In the genomic region with DNA sequence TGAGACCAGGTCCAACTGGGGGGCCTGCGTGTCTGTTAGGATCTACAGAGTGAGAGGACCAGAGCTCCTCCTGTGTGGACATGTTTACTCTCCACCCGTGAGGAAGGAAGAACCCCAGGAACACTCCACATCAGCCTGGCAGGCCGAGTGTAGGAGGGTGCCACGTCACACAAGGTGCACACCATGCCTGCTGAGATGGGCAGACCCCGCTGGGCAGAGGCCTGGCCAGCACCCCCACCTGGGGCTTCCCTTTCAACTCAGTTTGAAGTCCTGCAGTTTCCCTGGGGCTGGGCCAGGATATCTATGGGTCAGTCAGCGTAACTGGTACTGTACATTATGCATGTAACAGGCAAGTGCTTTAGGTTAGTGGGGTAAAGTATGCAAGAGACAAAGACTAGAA, we compare ENCODE assay signal across 1 cellular context.
TF ChIP-seq lines count a peak whose summit lies in the region.

No MANE protein-coding gene starts in this region.

TF ChIP-seq in HepG2, 621 proteins besides CTCF, POLR2A, EP300 and RAD21 (continued from another document):
- TF ChIP-seq, protein P1, sequence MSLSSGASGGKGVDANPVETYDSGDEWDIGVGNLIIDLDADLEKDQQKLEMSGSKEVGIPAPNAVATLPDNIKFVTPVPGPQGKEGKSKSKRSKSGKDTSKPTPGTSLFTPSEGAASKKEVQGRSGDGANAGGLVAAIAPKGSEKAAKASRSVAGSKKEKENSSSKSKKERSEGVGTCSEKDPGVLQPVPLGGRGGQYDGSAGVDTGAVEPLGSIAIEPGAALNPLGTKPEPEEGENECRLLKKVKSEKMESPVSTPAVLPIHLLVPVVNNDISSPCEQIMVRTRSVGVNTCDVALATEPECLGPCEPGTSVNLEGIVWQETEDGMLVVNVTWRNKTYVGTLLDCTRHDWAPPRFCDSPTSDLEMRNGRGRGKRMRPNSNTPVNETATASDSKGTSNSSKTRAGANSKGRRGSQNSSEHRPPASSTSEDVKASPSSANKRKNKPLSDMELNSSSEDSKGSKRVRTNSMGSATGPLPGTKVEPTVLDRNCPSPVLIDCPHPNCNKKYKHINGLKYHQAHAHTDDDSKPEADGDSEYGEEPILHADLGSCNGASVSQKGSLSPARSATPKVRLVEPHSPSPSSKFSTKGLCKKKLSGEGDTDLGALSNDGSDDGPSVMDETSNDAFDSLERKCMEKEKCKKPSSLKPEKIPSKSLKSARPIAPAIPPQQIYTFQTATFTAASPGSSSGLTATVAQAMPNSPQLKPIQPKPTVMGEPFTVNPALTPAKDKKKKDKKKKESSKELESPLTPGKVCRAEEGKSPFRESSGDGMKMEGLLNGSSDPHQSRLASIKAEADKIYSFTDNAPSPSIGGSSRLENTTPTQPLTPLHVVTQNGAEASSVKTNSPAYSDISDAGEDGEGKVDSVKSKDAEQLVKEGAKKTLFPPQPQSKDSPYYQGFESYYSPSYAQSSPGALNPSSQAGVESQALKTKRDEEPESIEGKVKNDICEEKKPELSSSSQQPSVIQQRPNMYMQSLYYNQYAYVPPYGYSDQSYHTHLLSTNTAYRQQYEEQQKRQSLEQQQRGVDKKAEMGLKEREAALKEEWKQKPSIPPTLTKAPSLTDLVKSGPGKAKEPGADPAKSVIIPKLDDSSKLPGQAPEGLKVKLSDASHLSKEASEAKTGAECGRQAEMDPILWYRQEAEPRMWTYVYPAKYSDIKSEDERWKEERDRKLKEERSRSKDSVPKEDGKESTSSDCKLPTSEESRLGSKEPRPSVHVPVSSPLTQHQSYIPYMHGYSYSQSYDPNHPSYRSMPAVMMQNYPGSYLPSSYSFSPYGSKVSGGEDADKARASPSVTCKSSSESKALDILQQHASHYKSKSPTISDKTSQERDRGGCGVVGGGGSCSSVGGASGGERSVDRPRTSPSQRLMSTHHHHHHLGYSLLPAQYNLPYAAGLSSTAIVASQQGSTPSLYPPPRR (CRISPR knock-in tag; IDR thresholded peaks at IDR 0.05; ENCODE audit: borderline replicate concordance): no peak
- TF ChIP-seq U2AF2 (IDR thresholded peaks at IDR 0.05; ENCODE audit: low read depth, low read length): no peak
- TF ChIP-seq ZFP37 (CRISPR knock-in tag; IDR thresholded peaks at IDR 0.05; ENCODE audit: borderline replicate concordance): no peak
- TF ChIP-seq RAD51 (IDR thresholded peaks at IDR 0.05; ENCODE audit: borderline replicate concordance): no peak
- TF ChIP-seq ZFP1 (CRISPR knock-in tag; IDR thresholded peaks at IDR 0.05): no peak
- no peak for TF ChIP-seq PPARG (CRISPR knock-in tag; conservative IDR thresholded peaks at IDR 0.05)
- no peak for TF ChIP-seq ZNF670 (CRISPR knock-in tag; IDR thresholded peaks at IDR 0.05; ENCODE audit: borderline replicate concordance)
- TF ChIP-seq KLF16 (CRISPR knock-in tag; IDR thresholded peaks at IDR 0.05): no peak
- no peak for TF ChIP-seq HDAC6 (IDR thresholded peaks at IDR 0.05; ENCODE audit: low read depth, low read length)
- TF ChIP-seq, protein P2, sequence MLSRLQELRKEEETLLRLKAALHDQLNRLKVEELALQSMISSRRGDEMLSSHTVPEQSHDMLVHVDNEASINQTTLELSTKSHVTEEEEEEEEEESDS (CRISPR knock-in tag; IDR thresholded peaks at IDR 0.05; ENCODE audit: borderline replicate concordance): no peak
- no peak for TF ChIP-seq GTF2F1 (IDR thresholded peaks at IDR 0.05; ENCODE audit: low read length)
